Comparison of ENCODE assay signal across 1 cellular context in the genomic region with DNA sequence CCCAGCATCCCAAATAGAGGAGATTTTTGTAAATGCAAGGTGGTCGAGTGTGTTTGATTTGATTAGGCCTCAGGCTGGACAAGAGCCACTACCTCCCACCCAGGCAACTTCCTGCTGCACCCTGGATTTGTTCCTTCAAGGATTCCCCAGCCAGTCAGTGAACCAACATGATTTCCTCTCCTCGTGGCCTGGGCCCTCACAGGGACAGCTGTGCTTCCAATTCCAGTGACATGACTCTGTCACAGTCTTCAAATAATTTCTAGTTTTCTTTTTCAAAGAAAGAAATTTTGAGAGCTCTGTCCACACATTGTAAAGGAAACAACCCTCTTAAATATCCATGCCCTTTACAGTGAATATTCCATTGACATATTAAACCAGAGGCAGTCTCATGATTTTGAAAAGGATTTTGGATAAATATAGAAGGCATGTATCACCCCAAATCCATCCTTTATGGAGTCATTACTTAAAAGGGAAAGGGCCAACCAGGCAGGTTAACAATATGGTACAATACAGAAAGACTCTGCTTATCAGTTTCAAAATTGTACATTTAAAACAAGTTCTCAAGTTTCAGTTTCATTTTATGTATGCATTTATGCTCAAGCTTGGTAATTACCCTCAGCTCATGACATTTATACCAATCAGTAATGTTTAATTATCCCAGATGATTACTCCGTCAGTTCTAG.
TF ChIP-seq lines count a peak whose summit lies in the region.

No MANE protein-coding gene starts in this region.

TF ChIP-seq in SK-N-SH, 30 proteins besides CTCF, POLR2A, EP300 and RAD21 (continued from another document):
- TF ChIP-seq ZBTB33 (IDR thresholded peaks at IDR 0.05; ENCODE audit: borderline replicate concordance, low read depth) (no peak), GATA2 (CRISPR knock-in tag; IDR thresholded peaks at IDR 0.05) (no peak), TCF12 (IDR thresholded peaks at IDR 0.05) (no peak), NRF1 (IDR thresholded peaks at IDR 0.05; ENCODE audit: low read depth, low read length) (no peak), IRF3 (IDR thresholded peaks at IDR 0.05; ENCODE audit: low read depth, low read length) (no peak), REST (IDR thresholded peaks at IDR 0.05; ENCODE audit: low read depth, low read length) (no peak), CHD2 (IDR thresholded peaks at IDR 0.05; ENCODE audit: low read length, partially characterized antibody) (no peak), ELF1 (IDR thresholded peaks at IDR 0.05) (no peak), MEF2A (IDR thresholded peaks at IDR 0.05; ENCODE audit: borderline replicate concordance, low read depth) (no peak), RFX5 (IDR thresholded peaks at IDR 0.05; ENCODE audit: low read length) (no peak)
- TF ChIP-seq, protein P1, sequence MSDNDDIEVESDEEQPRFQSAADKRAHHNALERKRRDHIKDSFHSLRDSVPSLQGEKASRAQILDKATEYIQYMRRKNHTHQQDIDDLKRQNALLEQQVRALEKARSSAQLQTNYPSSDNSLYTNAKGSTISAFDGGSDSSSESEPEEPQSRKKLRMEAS (IDR thresholded peaks at IDR 0.05; ENCODE audit: low read depth), result no peak
